In the genomic region with DNA sequence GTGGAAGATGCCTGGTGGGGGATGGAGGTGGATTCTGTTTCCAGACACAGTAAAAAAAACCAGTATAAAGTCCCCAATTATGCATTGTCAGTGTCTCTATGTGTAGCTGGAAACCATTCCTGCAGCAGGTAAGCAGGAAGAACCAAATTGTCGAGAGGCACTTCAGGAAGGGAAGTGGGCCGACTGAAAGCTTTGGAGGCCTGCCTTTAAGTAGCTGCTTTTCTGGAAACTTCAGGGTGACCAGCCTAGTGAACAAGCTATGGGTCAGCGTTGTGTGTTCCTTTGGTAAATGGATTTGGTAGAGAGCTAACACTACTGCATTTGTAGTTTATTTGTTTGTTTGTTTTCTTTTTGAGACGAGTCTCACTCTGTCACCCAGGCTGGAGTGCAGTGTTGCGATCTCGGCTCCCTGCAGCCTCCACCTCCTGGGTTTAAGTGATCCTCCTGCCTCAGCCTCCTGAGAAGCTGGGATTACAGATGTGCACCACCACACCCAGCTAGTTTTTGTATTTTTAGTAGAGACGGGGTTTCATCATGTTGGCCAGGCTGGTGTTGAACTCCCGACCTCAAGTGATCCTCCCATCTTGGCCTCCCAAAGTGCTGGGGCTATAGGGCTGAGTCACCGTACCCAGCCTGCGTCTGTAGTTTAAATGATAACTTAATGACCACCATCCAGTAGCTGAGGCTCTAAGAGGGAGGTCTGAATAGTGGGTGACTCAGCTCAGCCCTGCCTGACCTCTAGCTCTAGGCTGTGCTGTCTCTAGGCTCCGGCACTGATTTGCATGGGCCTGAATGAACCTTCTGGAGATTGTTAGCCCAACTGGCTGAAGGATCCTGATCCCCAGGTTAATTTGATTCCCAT, we compare ENCODE assay signal across 11 cellular contexts. TPM values are rescaled to one million over a fixed set of nuclear protein-coding genes. Genes with fewer than 3 reads are reported as not detected.
DNase-seq lines count a peak whose midpoint lies in the region; ATAC-seq, FAIRE-seq and TF ChIP-seq lines count a peak whose summit lies in the region.
"Had no signal": no experiment of that assay in that cellular context is flagged by ENCODE, and none has a peak within 500 bp of the region (broad histone marks: within the 10 kb centered on the region; RNA-seq: fewer than 3 reads in every experiment).

No MANE protein-coding gene starts in this region.

- FAIRE-seq in H54 (lab: Jason Lieb, UNC), result peak; percentile 90

- H3K27me3 ChIP-seq in NT2/D1 (ENCODE audit: insufficient read depth, insufficient read length) (no peaks in the 10 kb centered on the region), gastrocnemius medialis (no peaks in the 10 kb centered on the region), body of pancreas (no peaks in the 10 kb centered on the region)

- no peak overlapping the region for H3K9ac ChIP-seq in NT2/D1 (ENCODE audit: insufficient read length, low read depth)

- H3K9me3 ChIP-seq in NT2/D1 (ENCODE audit: insufficient read depth, low read length) (no peaks in the 10 kb centered on the region), gastrocnemius medialis (no peaks in the 10 kb centered on the region), body of pancreas (no peaks in the 10 kb centered on the region)

- H3K4me3 ChIP-seq in NT2/D1 (ENCODE audit: insufficient read length, low read depth), result no peak overlapping the region
- no peak overlapping the region for H3K4me3 ChIP-seq in epithelial cell of proximal tubule (ENCODE audit: low read depth, low read length)
- no peak overlapping the region for H3K4me3 ChIP-seq in gastrocnemius medialis
- no peak overlapping the region for H3K4me3 ChIP-seq in body of pancreas

- DNase-seq in H54 (ENCODE audit: insufficient read length, low spot score) (peak; percentile 83), NT2/D1 (ENCODE audit: low read depth, low spot score) (peak; percentile 59), epithelial cell of proximal tubule (ENCODE audit: low read depth) (peak; percentile 71), gastrocnemius medialis (no peak), body of pancreas (no peak), activated T-cell treated with anti-CD3 and anti-CD28 coated beads for 4 hours (no peak), RWPE1 (ENCODE audit: low spot score) (no peak)
- DNase-seq: activated CD4-positive, alpha-beta T cell treated with anti-CD3 and anti-CD28 coated beads for 4 hours; NCI-H524; stimulated activated CD4-positive, alpha-beta T cell treated with anti-CD3 and anti-CD28 coated beads, Interleukin-12 subunit alpha, Interleukin-12 subunit beta, amount 100 ng/mL, for 4 hours had no signal

- ATAC-seq in gastrocnemius medialis (no peak), HG03342 (IDR thresholded peaks at IDR 0.05; ENCODE audit: unreplicated experiment) (no peak), body of pancreas (no peak)

- intact Hi-C loops in gastrocnemius medialis (cut with DNase I; ENCODE audit: low total_unique reads) (no loop called here), body of pancreas (cut with DNase I) (no loop called here)

- H3K4me1 ChIP-seq in NT2/D1 (ENCODE audit: insufficient read depth, insufficient read length), result peaks cover 12% of the 10 kb centered on the region
- peaks cover 11 to 19% of the 10 kb centered on the region in 2 donors for H3K4me1 ChIP-seq in gastrocnemius medialis
- peaks cover 28% of the 10 kb centered on the region for H3K4me1 ChIP-seq in body of pancreas

- 82 to 90% methylated on average over 9 to 11 of the region's 11 CpGs for WGBS in body of pancreas, 2 donors

- peak overlapping the region; percentile 42 to 95 (median 87) for H3K27ac ChIP-seq in gastrocnemius medialis
- H3K27ac ChIP-seq in body of pancreas, result no peak overlapping the region
- H3K27ac ChIP-seq in RWPE1, result no peak overlapping the region

- no peak for TF ChIP-seq CTCF in epithelial cell of proximal tubule (conservative IDR thresholded peaks at IDR 0.05; ENCODE audit: low read depth, low read length)
- TF ChIP-seq CTCF in gastrocnemius medialis (IDR thresholded peaks at IDR 0.05 in 4 of 5, conservative IDR thresholded peaks at IDR 0.05 in 1 of 5), result no peak
- no peak for TF ChIP-seq CTCF in body of pancreas (IDR thresholded peaks at IDR 0.05)
- no peak for TF ChIP-seq CTCF in RWPE1 (conservative IDR thresholded peaks at IDR 0.05; ENCODE audit: low read depth)

- TF ChIP-seq POLR2A in H54 (IDR thresholded peaks at IDR 0.05; ENCODE audit: low read depth, low read length), result no peak
- no peak for TF ChIP-seq POLR2A in gastrocnemius medialis (IDR thresholded peaks at IDR 0.05)
- TF ChIP-seq POLR2A in body of pancreas (IDR thresholded peaks at IDR 0.05), result no peak

- H3K36me3 ChIP-seq in NT2/D1 (ENCODE audit: insufficient read depth, insufficient read length, low read length), result no peaks in the 10 kb centered on the region
- H3K36me3 ChIP-seq in gastrocnemius medialis, result no peaks in the 10 kb centered on the region
- H3K36me3 ChIP-seq in body of pancreas (replicated peaks in 1 of 2; ENCODE audit: insufficient read depth in 1 of 2, low read depth in 2 of 2), result no peaks in the 10 kb centered on the region

- in situ Hi-C loops in gastrocnemius medialis (cut with MboI; ENCODE audit: low sequenced_read_pairs in 4 of 4), result loop anchor here in 1 of 4 donors (5.0 kb wide), 1 partner anchor 39 kb away; no protein-coding TSS in a partner anchor

- CTCF ChIA-PET in RWPE1 (lab: Yijun Ruan, JAX), result interaction anchor here (1.0 kb wide), 1 partner anchor 13 kb away, joined by 3 read pairs; no protein-coding TSS in a partner anchor

- POLR2A ChIA-PET in RWPE1 (lab: Yijun Ruan, JAX; ENCODE audit: low non-redundant PET), result no interaction called here

RNA-seq across cellular contexts. Expression of a gene that starts 12.8 kb away (rescaled TPM):
- 43.9 and 44.2 TPM in 2 replicates for total RNA-seq in epithelial cell of proximal tubule
- 1 to 10 TPM; 5.4 to 9.0 (median 5.6) TPM for total RNA-seq in gastrocnemius medialis
- total RNA-seq in body of pancreas, result 10 to 100 TPM; 10.9 to 17.1 TPM

Comparison
In these comparisons a context has a peak if more than half of its experiments do, and no peak if none do; other contexts are left out.
1. DNase-seq: peak in H54 (single experiment), NT2/D1 (single experiment) and epithelial cell of proximal tubule (single experiment); none in gastrocnemius medialis (0 of 2), body of pancreas (0 of 4), activated T-cell treated with anti-CD3 and anti-CD28 coated beads for 4 hours (single experiment) and RWPE1 (single experiment).
2. H3K27ac ChIP-seq: peak in gastrocnemius medialis (4 of 4); none in body of pancreas (0 of 4) and RWPE1 (single experiment).